In genomic region chr13:19060311-19061002, GRCh38 we compare ENCODE assay signal across 23 cellular contexts.
"Had no signal": no experiment of that assay in that cellular context is flagged by ENCODE, and none has a peak within 500 bp of the region (broad histone marks: within the 10 kb centered on the region; RNA-seq: fewer than 3 reads in every experiment).

No MANE protein-coding gene starts in this region.

- H3K4me1 ChIP-seq: left lung, left ventricle myocardium inferior, lower lobe of right lung had no signal

- H3K36me3 Mint-ChIP-seq: memory B cell, naive B cell had no signal

- H3K36me3 ChIP-seq: left lung, left ventricle myocardium inferior, lower lobe of right lung had no signal

- H3K4me3 Mint-ChIP-seq: immature natural killer cell; memory B cell; mesothelial cell of epicardium; naive B cell; naive thymus-derived CD4-positive, alpha-beta T cell had no signal

- H3K27ac Mint-ChIP-seq: immature natural killer cell; memory B cell; mesothelial cell of epicardium; naive B cell; naive thymus-derived CD4-positive, alpha-beta T cell had no signal

- H3K4me1 Mint-ChIP-seq: immature natural killer cell; memory B cell; mesothelial cell of epicardium; naive B cell; naive thymus-derived CD4-positive, alpha-beta T cell had no signal

- ATAC-seq: left cardiac atrium; left colon; left lobe of liver; left lung; left ventricle myocardium superior; lower lobe of right lung; mucosa of descending colon; naive thymus-derived CD4-positive, alpha-beta T cell had no signal

- H3K27me3 Mint-ChIP-seq: memory B cell, naive B cell had no signal

- H3K4me3 ChIP-seq: hepatocyte, left lung, left ventricle myocardium inferior, lower lobe of right lung, mucosa of descending colon had no signal

- H3K27me3 ChIP-seq: hepatocyte, left lung had no signal

- H3K27ac ChIP-seq: hepatocyte, left lung, left ventricle myocardium inferior, lower lobe of right lung had no signal

- DNase-seq: hippocampal formation; hypothalamus; immature natural killer cell; islet precursor cell; kidney; kidney glomerular epithelial cell; left cardiac atrium; left colon; left ventricle myocardium inferior; left ventricle myocardium superior; lower lobe of right lung; mammary epithelial cell; mesenchymal stem cell; mesendoderm; midbrain; mucosa of descending colon; naive B cell; naive thymus-derived CD4-positive, alpha-beta T cell had no signal
